ENCODE assay signal across 30 cellular contexts in genomic region chr3:65703026-65703425, GRCh38.
"Had no signal": no experiment of that assay in that cellular context is flagged by ENCODE, and none has a peak within 500 bp of the region (broad histone marks: within the 10 kb centered on the region; RNA-seq: fewer than 3 reads in every experiment).

No MANE protein-coding gene starts in this region.

- H3K36me3 Mint-ChIP-seq: activated CD4-positive, alpha-beta memory T cell treated with anti-CD3 and anti-CD28 coated beads for 36 hours; activated CD8-positive, alpha-beta memory T cell treated with anti-CD3 and anti-CD28 coated beads, Interleukin-2, amount 10 ng/mL, durations not matched to agents 7 days and 5 days; activated naive CD4-positive, alpha-beta T cell treated with anti-CD3 and anti-CD28 coated beads, Interleukin-2, amount 10 ng/mL, durations not matched to agents 7 days and 5 days; activated naive CD4-positive, alpha-beta T cell treated with anti-CD3 and anti-CD28 coated beads, Interleukin-2, amount 50 U/mL, for 24 hours; activated naive CD8-positive, alpha-beta T cell; activated naive CD8-positive, alpha-beta T cell treated with anti-CD3 and anti-CD28 coated beads, Interleukin-2, amount 10 ng/mL, durations not matched to agents 7 days and 5 days; brain had no signal

- H3K27ac Mint-ChIP-seq: activated B cell treated with CpG ODN at 0.5 μM for 24 hours; activated CD4-positive, alpha-beta memory T cell treated with anti-CD3 and anti-CD28 coated beads for 36 hours; activated CD4-positive, alpha-beta T cell treated with anti-CD3 and anti-CD28 coated beads, Interleukin-2, amount 10 ng/mL, durations not matched to agents 24 days and 14 days; activated CD8-positive, alpha-beta memory T cell treated with anti-CD3 and anti-CD28 coated beads, Interleukin-2, amount 10 ng/mL, durations not matched to agents 7 days and 5 days; activated CD8-positive, alpha-beta T cell treated with anti-CD3 and anti-CD28 coated beads for 36 hours; activated naive CD4-positive, alpha-beta T cell treated with anti-CD3 and anti-CD28 coated beads, Interleukin-2, amount 10 ng/mL, durations not matched to agents 7 days and 5 days; activated naive CD4-positive, alpha-beta T cell treated with anti-CD3 and anti-CD28 coated beads, Interleukin-2, amount 50 U/mL, for 24 hours; activated naive CD8-positive, alpha-beta T cell; activated naive CD8-positive, alpha-beta T cell treated with anti-CD3 and anti-CD28 coated beads, Interleukin-2, amount 10 ng/mL, durations not matched to agents 7 days and 5 days; activated naive CD8-positive, alpha-beta T cell treated with anti-CD3 and anti-CD28 coated beads, Interleukin-2, amount 50 U/mL, for 24 hours; activated T-cell treated with anti-CD3 and anti-CD28 coated beads, Interleukin-2, amount 50 U/mL, for 24 hours; activated T-helper 2 cell treated with anti-CD3 and anti-CD28 coated beads, Interferon-gamma antibody, Interleukin-2, Interleukin-4, amounts not matched to agents 10 μg/mL and 5 μg/mL and 100 μg/mL, durations not matched to agents 14 hours and 24 hours and 36 hours; T-helper 1 cell treated with Interleukin-12 subunit alpha and Interleukin-12 subunit beta and Interleukin-4 antibody, amounts not matched to agents 30 μg/mL and 1 μg/mL, for 36 hours; T-helper 2 cell treated with Interferon-gamma antibody and Interleukin-4, amounts not matched to agents 5 μg/mL and 100 μg/mL, for 36 hours had no signal

- H3K9me3 Mint-ChIP-seq: activated B cell treated with CpG ODN at 0.5 μM for 24 hours; activated CD4-positive, alpha-beta memory T cell treated with anti-CD3 and anti-CD28 coated beads for 36 hours; activated CD4-positive, alpha-beta T cell treated with anti-CD3 and anti-CD28 coated beads, Interleukin-2, amount 10 ng/mL, durations not matched to agents 24 days and 14 days; activated naive CD4-positive, alpha-beta T cell treated with anti-CD3 and anti-CD28 coated beads, Interleukin-2, amount 10 ng/mL, durations not matched to agents 7 days and 5 days; activated naive CD4-positive, alpha-beta T cell treated with anti-CD3 and anti-CD28 coated beads, Interleukin-2, amount 50 U/mL, for 24 hours; activated naive CD8-positive, alpha-beta T cell treated with anti-CD3 and anti-CD28 coated beads, Interleukin-2, amount 10 ng/mL, durations not matched to agents 7 days and 5 days; activated naive CD8-positive, alpha-beta T cell treated with anti-CD3 and anti-CD28 coated beads, Interleukin-2, amount 50 U/mL, for 24 hours; activated T-helper 2 cell treated with anti-CD3 and anti-CD28 coated beads, Interferon-gamma antibody, Interleukin-2, Interleukin-4, amounts not matched to agents 10 μg/mL and 5 μg/mL and 100 μg/mL, durations not matched to agents 14 hours and 24 hours and 36 hours; T-helper 1 cell treated with Interleukin-12 subunit alpha and Interleukin-12 subunit beta and Interleukin-4 antibody, amounts not matched to agents 30 μg/mL and 1 μg/mL, for 36 hours; T-helper 2 cell treated with Interferon-gamma antibody and Interleukin-4, amounts not matched to agents 5 μg/mL and 100 μg/mL, for 36 hours had no signal

- H3K4me1 Mint-ChIP-seq: activated B cell treated with CpG ODN at 0.5 μM for 24 hours; activated CD4-positive, alpha-beta T cell treated with anti-CD3 and anti-CD28 coated beads, Interleukin-2, amount 10 ng/mL, durations not matched to agents 24 days and 14 days; activated CD8-positive, alpha-beta memory T cell treated with anti-CD3 and anti-CD28 coated beads, Interleukin-2, amount 10 ng/mL, durations not matched to agents 7 days and 5 days; activated naive CD4-positive, alpha-beta T cell treated with anti-CD3 and anti-CD28 coated beads, Interleukin-2, amount 10 ng/mL, durations not matched to agents 7 days and 5 days; activated naive CD4-positive, alpha-beta T cell treated with anti-CD3 and anti-CD28 coated beads, Interleukin-2, amount 50 U/mL, for 24 hours; activated naive CD8-positive, alpha-beta T cell treated with anti-CD3 and anti-CD28 coated beads, Interleukin-2, amount 10 ng/mL, durations not matched to agents 7 days and 5 days; activated naive CD8-positive, alpha-beta T cell treated with anti-CD3 and anti-CD28 coated beads, Interleukin-2, amount 50 U/mL, for 24 hours; central memory CD8-positive, alpha-beta T cell had no signal

- DNase-seq: activated B cell treated with CpG ODN at 0.5 μM for 24 hours; activated CD4-positive, alpha-beta memory T cell treated with anti-CD3 and anti-CD28 coated beads for 36 hours; activated CD4-positive, alpha-beta T cell treated with anti-CD3 and anti-CD28 coated beads for 4 hours; activated CD4-positive, alpha-beta T cell treated with anti-CD3 and anti-CD28 coated beads, Interleukin-2, amount 10 ng/mL, durations not matched to agents 24 days and 14 days; activated CD4-positive, alpha-beta T cell treated with anti-CD3 and anti-CD28 coated beads, Interleukin-2, amount 50 U/mL, for 1 hour; activated CD4-positive, alpha-beta T cell treated with anti-CD3 and anti-CD28 coated beads, Interleukin-2, amount 50 U/mL, for 4 hours; activated CD4-positive, CD25-positive, alpha-beta regulatory T cell treated with anti-CD3 and anti-CD28 coated beads, Interleukin-2, amount 50 U/mL, for 72 hours; activated CD8-positive, alpha-beta memory T cell treated with anti-CD3 and anti-CD28 coated beads, Interleukin-2, amount 10 ng/mL, durations not matched to agents 7 days and 5 days; activated CD8-positive, alpha-beta memory T cell treated with anti-CD3 and anti-CD28 coated beads, Interleukin-2, amount 50 U/mL, for 48 hours; activated CD8-positive, alpha-beta T cell treated with anti-CD3 and anti-CD28 coated beads for 36 hours; activated effector memory CD4-positive, alpha-beta T cell treated with Interleukin-2 at 50 U/mL for 16 hours; activated gamma-delta T cell; activated naive CD4-positive, alpha-beta T cell treated with anti-CD3 and anti-CD28 coated beads, Interleukin-2, amount 10 ng/mL, durations not matched to agents 7 days and 5 days; activated naive CD4-positive, alpha-beta T cell treated with Interleukin-2 at 50 U/mL for 16 hours; activated naive CD8-positive, alpha-beta T cell treated with anti-CD3 and anti-CD28 coated beads, Interleukin-2, amount 10 ng/mL, durations not matched to agents 7 days and 5 days; activated naive CD8-positive, alpha-beta T cell treated with anti-CD3 and anti-CD28 coated beads, Interleukin-2, amount 50 U/mL, for 24 hours; activated T-cell treated with anti-CD3 and anti-CD28 coated beads, Interleukin-2, amount 50 U/mL, for 24 hours; activated T-cell treated with anti-CD3 and anti-CD28 coated beads, Interleukin-2, amount 50 U/mL, for 48 hours; amygdala; anterior cingulate cortex; T-helper 1 cell; T-helper 2 cell; T-helper 9 cell had no signal

- H3K27me3 Mint-ChIP-seq: activated B cell treated with CpG ODN at 0.5 μM for 24 hours; activated CD4-positive, alpha-beta memory T cell treated with anti-CD3 and anti-CD28 coated beads for 36 hours; activated CD4-positive, alpha-beta T cell treated with anti-CD3 and anti-CD28 coated beads, Interleukin-2, amount 10 ng/mL, durations not matched to agents 24 days and 14 days; activated CD8-positive, alpha-beta memory T cell treated with anti-CD3 and anti-CD28 coated beads, Interleukin-2, amount 10 ng/mL, durations not matched to agents 7 days and 5 days; activated CD8-positive, alpha-beta T cell treated with anti-CD3 and anti-CD28 coated beads for 36 hours; activated naive CD4-positive, alpha-beta T cell treated with anti-CD3 and anti-CD28 coated beads, Interleukin-2, amount 10 ng/mL, durations not matched to agents 7 days and 5 days; activated naive CD4-positive, alpha-beta T cell treated with anti-CD3 and anti-CD28 coated beads, Interleukin-2, amount 50 U/mL, for 24 hours; activated naive CD8-positive, alpha-beta T cell treated with anti-CD3 and anti-CD28 coated beads, Interleukin-2, amount 10 ng/mL, durations not matched to agents 7 days and 5 days; activated naive CD8-positive, alpha-beta T cell treated with anti-CD3 and anti-CD28 coated beads, Interleukin-2, amount 50 U/mL, for 24 hours; activated T-cell treated with anti-CD3 and anti-CD28 coated beads, Interleukin-2, amount 50 U/mL, for 24 hours; brain; central memory CD8-positive, alpha-beta T cell had no signal

- H3K4me3 Mint-ChIP-seq: activated B cell treated with CpG ODN at 0.5 μM for 24 hours; activated CD4-positive, alpha-beta memory T cell treated with anti-CD3 and anti-CD28 coated beads for 36 hours; activated CD4-positive, alpha-beta T cell treated with anti-CD3 and anti-CD28 coated beads, Interleukin-2, amount 10 ng/mL, durations not matched to agents 24 days and 14 days; activated CD8-positive, alpha-beta memory T cell treated with anti-CD3 and anti-CD28 coated beads, Interleukin-2, amount 10 ng/mL, durations not matched to agents 7 days and 5 days; activated CD8-positive, alpha-beta T cell treated with anti-CD3 and anti-CD28 coated beads for 36 hours; activated naive CD4-positive, alpha-beta T cell treated with anti-CD3 and anti-CD28 coated beads, Interleukin-2, amount 10 ng/mL, durations not matched to agents 7 days and 5 days; activated naive CD4-positive, alpha-beta T cell treated with anti-CD3 and anti-CD28 coated beads, Interleukin-2, amount 50 U/mL, for 24 hours; activated naive CD8-positive, alpha-beta T cell; activated naive CD8-positive, alpha-beta T cell treated with anti-CD3 and anti-CD28 coated beads, Interleukin-2, amount 10 ng/mL, durations not matched to agents 7 days and 5 days; activated naive CD8-positive, alpha-beta T cell treated with anti-CD3 and anti-CD28 coated beads, Interleukin-2, amount 50 U/mL, for 24 hours; activated T-cell treated with anti-CD3 and anti-CD28 coated beads, Interleukin-2, amount 50 U/mL, for 24 hours; brain; central memory CD8-positive, alpha-beta T cell; T-helper 1 cell treated with Interleukin-12 subunit alpha and Interleukin-12 subunit beta and Interleukin-4 antibody, amounts not matched to agents 30 μg/mL and 1 μg/mL, for 36 hours; T-helper 2 cell treated with Interferon-gamma antibody and Interleukin-4, amounts not matched to agents 5 μg/mL and 100 μg/mL, for 36 hours had no signal
